In genomic region chr16:62035115-62036092, GRCh38 we compare ENCODE assay signal across 13 cellular contexts. TPM values are rescaled to one million over a fixed set of nuclear protein-coding genes. Genes with fewer than 3 reads are reported as not detected.
A peak's percentile ranks its signal among the peaks of the same experiment; 100 is the strongest.
DNase-seq lines count a peak whose midpoint lies in the region; ATAC-seq and TF ChIP-seq lines count a peak whose summit lies in the region.
"Had no signal": no experiment of that assay in that cellular context is flagged by ENCODE, and none has a peak within 500 bp of the region (broad histone marks: within the 10 kb centered on the region; RNA-seq: fewer than 3 reads in every experiment).

No MANE protein-coding gene starts in this region.

- peaks cover 27% of the 10 kb centered on the region for H3K4me1 Mint-ChIP-seq in chondrocyte (ENCODE audit: low read depth)

- H3K9me3 Mint-ChIP-seq in chondrocyte (ENCODE audit: low read depth): no peaks in the 10 kb centered on the region

- H3K79me1 ChIP-seq in mesendoderm (ENCODE audit: low read length): no peaks in the 10 kb centered on the region

- H2AK5ac ChIP-seq in mesendoderm (ENCODE audit: low read length): no peak overlapping the region

- no peak overlapping the region for H4K5ac ChIP-seq in mesendoderm (ENCODE audit: low read length)

- H4K8ac ChIP-seq in mesendoderm (ENCODE audit: low read depth, low read length): no peak overlapping the region

- no peak overlapping the region for H2BK120ac ChIP-seq in mesendoderm (ENCODE audit: low read depth, low read length)

- H3K27me3 ChIP-seq in mesendoderm (ENCODE audit: insufficient read depth, low read length, poor library complexity): peaks cover 7% of the 10 kb centered on the region
- H3K27me3 ChIP-seq in thoracic aorta (replicated peaks; ENCODE audit: insufficient read depth): no peaks in the 10 kb centered on the region

- no CpG with 5 or more reads among the region's 65 CpGs for WGBS in mesendoderm (ENCODE audit: extremely low coverage, insufficient coverage, low lambda C conversion rate)

- H3K36me3 ChIP-seq in mesendoderm (ENCODE audit: control insufficient read depth, insufficient read depth, low read length): no peaks in the 10 kb centered on the region
- H3K36me3 ChIP-seq in thoracic aorta: no peaks in the 10 kb centered on the region
- H3K36me3 ChIP-seq: prostate gland had no signal

- peak overlapping the region; percentile 78 for H3K56ac ChIP-seq in mesendoderm (ENCODE audit: low read length)

- H3K27ac Mint-ChIP-seq in chondrocyte (ENCODE audit: unreplicated experiment): no peak overlapping the region

- peak overlapping the region; percentile 52 for H3K9ac ChIP-seq in mesendoderm (ENCODE audit: low read length)

- H3K36me3 Mint-ChIP-seq in chondrocyte (ENCODE audit: low read depth): no peaks in the 10 kb centered on the region

- no peaks in the 10 kb centered on the region for H3K79me2 ChIP-seq in mesendoderm (ENCODE audit: control insufficient read depth, insufficient read depth, low read length)

- no peak overlapping the region for H2BK5ac ChIP-seq in mesendoderm (ENCODE audit: low read length)

- DNase-seq in NCI-H1436 (lab: John Stamatoyannopoulos, UW) (peak; percentile 58), NCI-H1436 treated with DMSO at 0.1 percent for 48 hours (lab: John Stamatoyannopoulos, UW) (no peak), chondrocyte (ENCODE audit: low spot score) (no peak), mesendoderm (peak; percentile 93), thoracic aorta (ENCODE audit: low spot score) (no peak), putamen (ENCODE audit: low spot score) (no peak), HuH-7.5 (ENCODE audit: low spot score) (no peak)
- DNase-seq: activated naive CD4-positive, alpha-beta T cell; stimulated activated naive CD4-positive, alpha-beta T cell had no signal

- no peak overlapping the region for H3K4ac ChIP-seq in mesendoderm (ENCODE audit: low read depth, low read length)

- TF ChIP-seq CTCF in chondrocyte (IDR thresholded peaks at IDR 0.05) (no peak), thoracic aorta (IDR thresholded peaks at IDR 0.05) (no peak)

- ATAC-seq in thoracic aorta (ENCODE audit: insufficient number of reproducible peaks, low FRiP score, low read depth) (no peak), HG03571 (IDR thresholded peaks at IDR 0.05; ENCODE audit: unreplicated experiment) (no peak)

- H3K23ac ChIP-seq in mesendoderm (ENCODE audit: low read length): no peak overlapping the region

- H3K4me1 ChIP-seq in mesendoderm (ENCODE audit: control insufficient read depth, low read depth, low read length): no peaks in the 10 kb centered on the region
- peaks cover 0 to 10% of the 10 kb centered on the region in 2 donors for H3K4me1 ChIP-seq in thoracic aorta (ENCODE audit: control insufficient read depth in 1 of 2, low read depth in 2 of 2)
- H3K4me1 ChIP-seq: prostate gland had no signal

- H3K4me3 Mint-ChIP-seq in chondrocyte (ENCODE audit: unreplicated experiment): peak overlapping the region; percentile 66

- no peak overlapping the region for H3K4me3 ChIP-seq in mesendoderm (ENCODE audit: low read length)
- peak overlapping the region; percentile 73 for H3K4me3 ChIP-seq in thoracic aorta
- H3K4me3 ChIP-seq: prostate gland had no signal

- peak overlapping the region; percentile 66 for H3K4me2 ChIP-seq in mesendoderm (ENCODE audit: low read length)

- peaks cover 69% of the 10 kb centered on the region for H3K27me3 Mint-ChIP-seq in chondrocyte (ENCODE audit: low read depth)

- H3K27ac ChIP-seq in mesendoderm (ENCODE audit: low read depth, low read length) (no peak overlapping the region), thoracic aorta (peak overlapping the region in 1 of 2 donors; percentile 40)
- H3K27ac ChIP-seq: prostate gland had no signal

- no peak overlapping the region for H2BK15ac ChIP-seq in mesendoderm (replicated peaks; ENCODE audit: low read depth)

- no peaks in the 10 kb centered on the region for H3K9me3 ChIP-seq in thoracic aorta
- H3K9me3 ChIP-seq: prostate gland had no signal

- no peak overlapping the region for H3K18ac ChIP-seq in mesendoderm (ENCODE audit: low read length)

RNA-seq across cellular contexts. Expression of gene CDH8, which starts 0.8 kb away (rescaled TPM):
- total RNA-seq in chondrocyte (2.8 to 6.2 TPM (median 5.7 TPM) in 3 replicates), thoracic aorta (1 to 10 TPM; 5.4 to 7.0 TPM)
- polyA plus RNA-seq in mesendoderm (2013, experiment 1 of 2): 2.6 TPM
- 3.7 TPM for polyA plus RNA-seq in mesendoderm (2013, experiment 2 of 2)
- total RNA-seq: fibroblast of lung, NCI-H460 had no signal
- polyA plus RNA-seq: fibroblast of lung had no signal

Comparison
In these comparisons a context has a peak if more than half of its experiments do, and no peak if none do; other contexts are left out.
1. DNase-seq: peak in NCI-H1436 (single experiment) and mesendoderm (single experiment); none in NCI-H1436 treated with DMSO at 0.1 percent for 48 hours (single experiment), chondrocyte (single experiment), thoracic aorta (single experiment), putamen (single experiment) and HuH-7.5 (single experiment).